ENCODE assay signal across 8 cellular contexts in genomic region chrX:101287402-101287801, GRCh38. TPM values are rescaled to one million over a fixed set of nuclear protein-coding genes. Genes with fewer than 3 reads are reported as not detected.
A peak's percentile ranks its signal among the peaks of the same experiment; 100 is the strongest.
DNase-seq lines count a peak whose midpoint lies in the region; ATAC-seq, FAIRE-seq and TF ChIP-seq lines count a peak whose summit lies in the region.

No MANE protein-coding gene starts in this region.

- no peak overlapping the region for H3K4me3 ChIP-seq in AG04450 (ENCODE audit: low read depth, low read length)
- no peak overlapping the region for H3K4me3 ChIP-seq in PC-9
- H3K4me3 ChIP-seq in epithelial cell of esophagus (ENCODE audit: low read length): no peak overlapping the region
- H3K4me3 ChIP-seq in osteoblast (ENCODE audit: insufficient read depth, low read length): no peak overlapping the region

- H3K4me2 ChIP-seq in PC-9: no peak overlapping the region
- H3K4me2 ChIP-seq in osteoblast (ENCODE audit: insufficient read depth, low read length): no peak overlapping the region

- no peak overlapping the region for H3K27ac ChIP-seq in AG04450 (ENCODE audit: low read depth, low read length)
- H3K27ac ChIP-seq in PC-9: no peak overlapping the region
- no peak overlapping the region for H3K27ac ChIP-seq in osteoblast (ENCODE audit: low read depth, low read length)

- no peak for FAIRE-seq in HTR-8/SVneo (lab: Jason Lieb, UNC)

- peak; percentile 11 for DNase-seq in AG04450 (ENCODE audit: low read depth, low spot score)
- peak; percentile 28 for DNase-seq in GM10248 (ENCODE audit: extremely low spot score)
- DNase-seq in HTR-8/SVneo (ENCODE audit: insufficient read length, low spot score): peak; percentile 3
- peak in 1 of 2 experiments; percentile 4 for DNase-seq in PC-9
- DNase-seq in epithelial cell of esophagus (ENCODE audit: low read depth): peak; percentile 41
- DNase-seq in osteoblast (ENCODE audit: insufficient read length, low spot score, missing footprints): peak; percentile 82
- DNase-seq in omental fat pad (ENCODE audit: low spot score): no peak
- DNase-seq in effector CD8-positive, alpha-beta T cell (lab: John Stamatoyannopoulos, UW): no peak

- TF ChIP-seq CTCF in AG04450 (IDR thresholded peaks at IDR 0.05; ENCODE audit: low read depth, low read length) (peak; percentile 65), GM10248 (IDR thresholded peaks at IDR 0.05; ENCODE audit: control extremely low read depth, extremely low read depth, low read depth, missing control alignments) (peak; percentile 43), PC-9 (conservative IDR thresholded peaks at IDR 0.05) (peak; percentile 68), epithelial cell of esophagus (IDR thresholded peaks at IDR 0.05; ENCODE audit: insufficient read depth, low read depth, low read length, missing control alignments) (peak; percentile 59), osteoblast (IDR thresholded peaks at IDR 0.05; ENCODE audit: extremely low read depth, low read depth, low read length) (peak; percentile 69), omental fat pad (IDR thresholded peaks at IDR 0.05) (no peak)

- POLR2A ChIA-PET in AG04450 (lab: Yijun Ruan, JAX): no interaction called here
- POLR2A ChIA-PET in GM10248 (lab: Yijun Ruan, JAX): no interaction called here
- POLR2A ChIA-PET in PC-9 (lab: Charles Lee; ENCODE audit: unreplicated experiment): no interaction called here

- H3K79me2 ChIP-seq in PC-9 (ENCODE audit: low read depth) (no peaks in the 10 kb centered on the region), osteoblast (ENCODE audit: insufficient read depth, low read length) (no peaks in the 10 kb centered on the region)

- H3K36me3 ChIP-seq in PC-9 (ENCODE audit: low read depth) (no peaks in the 10 kb centered on the region), osteoblast (ENCODE audit: insufficient read depth, low read length) (no peaks in the 10 kb centered on the region)

- H3K27me3 ChIP-seq in AG04450 (ENCODE audit: control insufficient read depth, insufficient read depth, low read length) (no peaks in the 10 kb centered on the region), PC-9 (ENCODE audit: insufficient read depth, low read depth) (no peaks in the 10 kb centered on the region), osteoblast (ENCODE audit: insufficient read depth, low read length) (no peaks in the 10 kb centered on the region)

- no peaks in the 10 kb centered on the region for H3F3A ChIP-seq in PC-9 (ENCODE audit: insufficient read depth, low read depth)

- H4K20me1 ChIP-seq in PC-9 (ENCODE audit: insufficient read depth) (no peaks in the 10 kb centered on the region), osteoblast (ENCODE audit: insufficient read depth, low read length) (no peaks in the 10 kb centered on the region)

- CTCF ChIA-PET in AG04450 (lab: Charles Lee): interaction anchor here (0.6 to 3.6 kb wide), 15 partner anchors 9 to 425 kb away, joined by 3 to 15 read pairs (median 3); no protein-coding TSS in a partner anchor
- CTCF ChIA-PET in GM10248 (lab: Yijun Ruan, JAX): interaction anchor here (0.9 to 2.2 kb wide), 6 partner anchors 16 to 392 kb away, joined by 3 to 6 read pairs (median 3); no protein-coding TSS in a partner anchor
- CTCF ChIA-PET in PC-9 (lab: Charles Lee): interaction anchor here (0.5 kb wide), 1 partner anchor 617 kb away, joined by 5 read pairs; no protein-coding TSS in a partner anchor

- ATAC-seq in omental fat pad (ENCODE audit: low FRiP score): no peak

- no TSS peak for BruUV-seq in PC-9 (replicated peaks; lab: Mats Ljungman, UMichigan)

- H3K4me1 ChIP-seq in PC-9 (replicated peaks; ENCODE audit: insufficient read depth) (no peaks in the 10 kb centered on the region), osteoblast (ENCODE audit: insufficient read depth, low read length) (no peaks in the 10 kb centered on the region)

- H2AFZ ChIP-seq in PC-9 (no peak overlapping the region), osteoblast (ENCODE audit: low read length) (no peak overlapping the region)

- H3K9me3 ChIP-seq in AG04450 (ENCODE audit: control insufficient read depth, insufficient read depth, low read length): peaks cover 6% of the 10 kb centered on the region; the same call in 1 of the 2 replicates
- H3K9me3 ChIP-seq in PC-9 (ENCODE audit: insufficient read depth, low read depth): no peaks in the 10 kb centered on the region
- H3K9me3 ChIP-seq in osteoblast (ENCODE audit: low read depth, low read length): no peaks in the 10 kb centered on the region

- intact Hi-C loops in PC-9 (cut with micrococcal nuclease; ENCODE audit: unreplicated experiment): loop anchor here (5.0 kb wide), 1 partner anchor 390 kb away; no protein-coding TSS in a partner anchor

- H3K9me2 ChIP-seq in PC-9 (ENCODE audit: insufficient read depth): no peaks in the 10 kb centered on the region

RNA-seq across cellular contexts. Expression of gene TAF7L, which starts 3.7 kb away (rescaled TPM):
- 1.5 and 1.6 TPM in 2 replicates for polyA plus RNA-seq in AG04450 (2011; rRNA removed)
- polyA minus RNA-seq in AG04450 (2011; rRNA and poly(A)+ RNA removed): 0.23 and 0.30 TPM in 2 replicates
- total RNA-seq in PC-9 (2021) (0.24 and 0.25 TPM in 2 replicates), osteoblast (0.29 and 0.36 TPM in 2 replicates), omental fat pad (under 1 TPM in 2 of 4 donors, not detected in 2; 0.24 to 0.63 TPM)

Comparison
In these comparisons a context has a peak if more than half of its experiments do, and no peak if none do; other contexts are left out.
1. DNase-seq: peak in AG04450 (single experiment), GM10248 (single experiment), HTR-8/SVneo (single experiment), epithelial cell of esophagus (single experiment) and osteoblast (single experiment); none in omental fat pad (single experiment) and effector CD8-positive, alpha-beta T cell (single experiment).
2. CTCF ChIP-seq: peak in AG04450 (single experiment), GM10248 (single experiment), PC-9 (single experiment), epithelial cell of esophagus (single experiment) and osteoblast (single experiment); none in omental fat pad (0 of 3).